ENCODE assay signal across 8 cellular contexts in the genomic region with DNA sequence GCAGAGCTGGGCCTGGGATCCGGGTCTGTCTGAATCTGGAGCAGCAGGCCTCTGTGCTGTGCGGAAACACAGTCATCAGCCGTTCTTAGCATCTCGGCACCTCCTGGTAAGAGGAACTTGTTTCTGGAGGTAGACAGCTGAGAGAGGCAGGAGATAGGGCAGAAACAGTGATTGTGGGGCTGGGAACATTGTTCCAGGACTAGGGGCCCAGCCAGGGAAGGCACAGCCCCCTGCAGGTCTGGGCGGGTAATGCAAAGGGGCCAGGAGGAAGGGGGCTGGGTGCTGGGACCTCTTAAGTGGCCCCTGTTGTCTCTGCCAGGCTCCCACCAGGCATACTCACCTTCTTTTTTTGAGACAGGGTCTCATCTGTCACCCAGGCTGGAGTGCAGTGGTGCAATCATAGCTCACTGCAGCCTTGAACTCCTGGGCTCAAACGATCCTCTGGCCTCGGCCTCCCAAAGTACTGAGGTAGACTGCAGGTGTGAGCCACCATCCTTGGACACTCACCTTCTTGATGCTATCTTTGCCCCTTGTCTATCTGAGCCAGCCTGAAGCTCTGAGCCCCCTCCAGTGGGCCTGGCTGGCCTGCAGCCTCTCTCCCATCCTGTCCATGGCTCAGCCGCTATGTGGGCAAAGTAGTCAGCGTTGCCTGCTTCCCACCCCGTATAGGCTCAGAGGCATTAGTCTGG.
DNase-seq lines count a peak whose midpoint lies in the region; TF ChIP-seq lines count a peak whose summit lies in the region.

No MANE protein-coding gene starts in this region.

- no peak overlapping the region for H3K4me3 ChIP-seq in BJ (ENCODE audit: low read depth, low read length)
- no peak overlapping the region for H3K4me3 ChIP-seq in SJCRH30
- H3K4me3 ChIP-seq in stomach, result no peak overlapping the region
- no peak overlapping the region for H3K4me3 ChIP-seq in uterus
- no peak overlapping the region for H3K4me3 ChIP-seq in MG63

- H3K27me3 ChIP-seq in BJ (ENCODE audit: control insufficient read depth, insufficient read depth, low read length) (peaks cover 12% of the 10 kb centered on the region), SJCRH30 (peaks cover 13% of the 10 kb centered on the region), stomach (peaks cover 0 to 50% (median 11%) of the 10 kb centered on the region in 3 donors), uterus (no peaks in the 10 kb centered on the region), MG63 (no peaks in the 10 kb centered on the region; the same call in 1 of the 2 replicates)

- no peaks in the 10 kb centered on the region for H3K36me3 ChIP-seq in BJ (ENCODE audit: control insufficient read depth, insufficient read depth, low read length)
- no peaks in the 10 kb centered on the region for H3K36me3 ChIP-seq in SJCRH30
- no peaks in the 10 kb centered on the region for H3K36me3 ChIP-seq in stomach
- no peaks in the 10 kb centered on the region for H3K36me3 ChIP-seq in uterus
- no peaks in the 10 kb centered on the region for H3K36me3 ChIP-seq in MG63

- no peaks in the 10 kb centered on the region for H3K9me3 ChIP-seq in SJCRH30 (replicated peaks)
- no peaks in the 10 kb centered on the region for H3K9me3 ChIP-seq in stomach
- H3K9me3 ChIP-seq in uterus, result no peaks in the 10 kb centered on the region
- no peaks in the 10 kb centered on the region for H3K9me3 ChIP-seq in MG63

- POLR2A ChIA-PET in BJ (lab: Charles Lee), result no interaction called here

- no peak for TF ChIP-seq EP300 in stomach (IDR thresholded peaks at IDR 0.05)

- intact Hi-C loops in stomach (cut with DNase I; ENCODE audit: low total_unique reads), result no loop called here
- intact Hi-C loops in uterus (cut with DNase I; ENCODE audit: low total_unique reads), result no loop called here

- 74 to 85% (median 80%) methylated on average over 8 to 10 of the region's 10 CpGs for WGBS in stomach, 5 donors

- H3K27ac ChIP-seq in SJCRH30 (no peak overlapping the region), stomach (no peak overlapping the region), uterus (no peak overlapping the region)

- TF ChIP-seq POLR2A in stomach (IDR thresholded peaks at IDR 0.05), result no peak
- no peak for TF ChIP-seq POLR2A in uterus (IDR thresholded peaks at IDR 0.05)

- CTCF ChIA-PET in BJ (lab: Yijun Ruan, JAX), result interaction anchor here (0.9 to 1.1 kb wide), 2 partner anchors 12 to 21 kb away, joined by 3 read pairs; no protein-coding TSS in a partner anchor

- H3K4me1 ChIP-seq in SJCRH30, result peaks cover 12% of the 10 kb centered on the region
- H3K4me1 ChIP-seq in stomach, result no peaks in the 10 kb centered on the region
- H3K4me1 ChIP-seq in uterus, result no peaks in the 10 kb centered on the region

- peak; percentile 53 for TF ChIP-seq CTCF in BJ (IDR thresholded peaks at IDR 0.05; ENCODE audit: insufficient read depth, low read depth, low read length)
- TF ChIP-seq CTCF in GM12874 (IDR thresholded peaks at IDR 0.05; ENCODE audit: insufficient read depth, low read depth, low read length), result peak; percentile 78
- peak in 3 of 7 experiments; percentile 17 to 37 (median 26) for TF ChIP-seq CTCF in stomach (IDR thresholded peaks at IDR 0.05)
- no peak for TF ChIP-seq CTCF in uterus (IDR thresholded peaks at IDR 0.05)

- DNase-seq in BJ (ENCODE audit: low read depth) (no peak), SJCRH30 (peak; percentile 54 to 73), iPS-NIHi11 (ENCODE audit: low spot score) (peak; percentile 87), stomach (no peak), uterus (no peak), dedifferentiated amniotic fluid mesenchymal stem cell (ENCODE audit: extremely low spot score) (no peak), MG63 (no peak)

Comparison
In these comparisons a context has a peak if more than half of its experiments do, and no peak if none do; other contexts are left out.
1. DNase-seq: peak in SJCRH30 (2 of 2) and iPS-NIHi11 (single experiment); none in BJ (single experiment), stomach (single experiment), uterus (0 of 2), dedifferentiated amniotic fluid mesenchymal stem cell (single experiment) and MG63 (single experiment).
2. CTCF ChIP-seq: peak in BJ (single experiment) and GM12874 (single experiment); none in uterus (0 of 4).